Comparison of ENCODE assay signal across 21 cellular contexts in genomic region chrX:12825801-12826200, GRCh38. TPM values are rescaled to one million over a fixed set of nuclear protein-coding genes. Genes with fewer than 3 reads are reported as not detected.
A peak's percentile ranks its signal among the peaks of the same experiment; 100 is the strongest.
DNase-seq lines count a peak whose midpoint lies in the region; ATAC-seq, FAIRE-seq and TF ChIP-seq lines count a peak whose summit lies in the region.
"Had no signal": no experiment of that assay in that cellular context is flagged by ENCODE, and none has a peak within 500 bp of the region (broad histone marks: within the 10 kb centered on the region; RNA-seq: fewer than 3 reads in every experiment).

No MANE protein-coding gene starts in this region.

- no peak overlapping the region for H3K4me2 ChIP-seq in astrocyte (ENCODE audit: low read length)

- no peaks in the 10 kb centered on the region for H4K20me1 ChIP-seq in astrocyte (ENCODE audit: insufficient read depth, low read length)

- peaks cover 3% of the 10 kb centered on the region for H3K4me1 ChIP-seq in astrocyte (ENCODE audit: insufficient read depth, low read length)
- H3K4me1 ChIP-seq: right lobe of liver had no signal

- H3K36me3 Mint-ChIP-seq in astrocyte (ENCODE audit: low read depth, unreplicated experiment): peaks cover 3% of the 10 kb centered on the region

- FAIRE-seq in astrocyte (lab: Jason Lieb, UNC): peak; percentile 90
- FAIRE-seq: frontal cortex had no signal

- H2AFZ ChIP-seq in astrocyte (ENCODE audit: low read depth, low read length): no peak overlapping the region

- no peak overlapping the region for H3K9ac ChIP-seq in astrocyte (ENCODE audit: low read length)

- H3K36me3 ChIP-seq in astrocyte (ENCODE audit: insufficient read depth, low read length): no peaks in the 10 kb centered on the region
- H3K36me3 ChIP-seq: right lobe of liver, thoracic aorta had no signal

- ATAC-seq in HG03571 (IDR thresholded peaks at IDR 0.05; ENCODE audit: unreplicated experiment): no peak
- ATAC-seq: right lobe of liver had no signal

- H3K4me1 Mint-ChIP-seq in astrocyte (ENCODE audit: low read depth, unreplicated experiment): peaks cover 13% of the 10 kb centered on the region
- H3K4me1 Mint-ChIP-seq: endodermal cell had no signal

- H3K27me3 Mint-ChIP-seq in astrocyte (ENCODE audit: low read depth, unreplicated experiment): peaks cover 5% of the 10 kb centered on the region
- H3K27me3 Mint-ChIP-seq: activated naive CD8-positive, alpha-beta T cell had no signal

- no peak overlapping the region for H3K4me3 ChIP-seq in astrocyte (ENCODE audit: insufficient read depth, low read depth, low read length)
- H3K4me3 ChIP-seq: right lobe of liver, thoracic aorta had no signal

- H3K9me3 Mint-ChIP-seq in astrocyte (ENCODE audit: unreplicated experiment): no peaks in the 10 kb centered on the region

- H3K9me3 ChIP-seq in astrocyte (ENCODE audit: insufficient read depth, low read depth, low read length): no peaks in the 10 kb centered on the region
- H3K9me3 ChIP-seq: right lobe of liver, thoracic aorta had no signal

- no peaks in the 10 kb centered on the region for H3K27me3 ChIP-seq in astrocyte (ENCODE audit: insufficient read depth, low read length)
- H3K27me3 ChIP-seq: right lobe of liver had no signal

- no peaks in the 10 kb centered on the region for H3K79me2 ChIP-seq in astrocyte (ENCODE audit: insufficient read depth, low read length)

- H3K4me3 Mint-ChIP-seq in astrocyte (ENCODE audit: unreplicated experiment): no peak overlapping the region
- H3K4me3 Mint-ChIP-seq: activated naive CD8-positive, alpha-beta T cell; endodermal cell; mesothelial cell of epicardium had no signal

- no peak overlapping the region for H3K27ac ChIP-seq in astrocyte (ENCODE audit: low read depth, low read length)
- H3K27ac ChIP-seq: C4-2B, right lobe of liver, thoracic aorta had no signal

- DNase-seq in A172 (ENCODE audit: low spot score): peak; percentile 82
- DNase-seq in HK-2 (ENCODE audit: unreplicated experiment): peak; percentile 20
- DNase-seq in astrocyte (ENCODE audit: low read depth): peak; percentile 57
- DNase-seq in iris pigment epithelial cell (ENCODE audit: low read depth): peak; percentile 23
- DNase-seq in SW 1271 (lab: John Stamatoyannopoulos, UW): no peak
- no peak for DNase-seq in stimulated activated CD4-positive, alpha-beta T cell treated with anti-CD3 and anti-CD28 coated beads, Interleukin-4, amount 100 ng/mL, for 1 hour
- DNase-seq in activated CD4-positive, alpha-beta T cell treated with anti-CD3 and anti-CD28 coated beads for 1 hour: no peak
- DNase-seq: 8988T; activated CD4-positive, alpha-beta T cell treated with anti-CD3 and anti-CD28 coated beads, Interleukin-2, amount 50 U/mL, for 4 hours; activated T-cell treated with anti-CD3 and anti-CD28 coated beads, Interleukin-2, amount 50 U/mL, for 1 hour; endodermal cell; NCI-H1694; right lobe of liver; stimulated activated CD4-positive, alpha-beta T cell treated with anti-CD3 and anti-CD28 coated beads, Interleukin-2, amount 100 ng/mL, for 24 hours had no signal

- peak overlapping the region; percentile 47 for H3K27ac Mint-ChIP-seq in astrocyte (ENCODE audit: unreplicated experiment)
- H3K27ac Mint-ChIP-seq: activated naive CD8-positive, alpha-beta T cell; endodermal cell; mesothelial cell of epicardium had no signal

- no peak for TF ChIP-seq CTCF in astrocyte (IDR thresholded peaks at IDR 0.05; ENCODE audit: insufficient read depth, low read depth, low read length)

RNA-seq across cellular contexts. Expression of gene PRPS2, which starts 34.6 kb away (rescaled TPM):
- total RNA-seq in A172 (2014; rRNA removed; shearing (Covaris generic)): 60.9 and 80.7 TPM in 2 replicates
- 11.8 and 12.6 TPM in 2 replicates for total RNA-seq in astrocyte

RNA-seq across cellular contexts. Expression of gene TLR7, which starts 41.1 kb away (rescaled TPM):
- not detected in 2 replicates for total RNA-seq in A172 (2014; rRNA removed; shearing (Covaris generic))
- 0.07 TPM in 1 of 2 replicates, not detected in the other for total RNA-seq in astrocyte
- total RNA-seq: endodermal cell, SK-MEL-5 had no signal

Comparison
In these comparisons a context has a peak if more than half of its experiments do, and no peak if none do; other contexts are left out.
1. DNase-seq: peak in A172 (single experiment), HK-2 (single experiment), astrocyte (single experiment) and iris pigment epithelial cell (single experiment); none in SW 1271 (0 of 2), stimulated activated CD4-positive, alpha-beta T cell treated with anti-CD3 and anti-CD28 coated beads, Interleukin-4, amount 100 ng/mL, for 1 hour (single experiment) and activated CD4-positive, alpha-beta T cell treated with anti-CD3 and anti-CD28 coated beads for 1 hour (single experiment).